Comparison of ENCODE assay signal across 8 cellular contexts in genomic region chr5:108727639-108728565, GRCh38. TPM values are rescaled to one million over a fixed set of nuclear protein-coding genes. Genes with fewer than 3 reads are reported as not detected.
A peak's percentile ranks its signal among the peaks of the same experiment; 100 is the strongest.
DNase-seq lines count a peak whose midpoint lies in the region; ATAC-seq and TF ChIP-seq lines count a peak whose summit lies in the region.

No MANE protein-coding gene starts in this region.

- H3K4me3 ChIP-seq in body of pancreas (peak overlapping the region; percentile 46 to 56), rectal smooth muscle tissue (ENCODE audit: low read length) (peak overlapping the region; percentile 94)

- TF ChIP-seq POLR2A in body of pancreas (IDR thresholded peaks at IDR 0.05) = peak; percentile 87 to 95 (median 94)

- H3K9me3 ChIP-seq in body of pancreas = no peaks in the 10 kb centered on the region

- DNase-seq in NCI-H1417 (lab: John Stamatoyannopoulos, UW) (peak; percentile 26 to 89 (median 36)), NCI-H1417 treated with DMSO at 0.1 percent for 48 hours (lab: John Stamatoyannopoulos, UW) (no peak), NCI-H187 (lab: John Stamatoyannopoulos, UW) (peak; percentile 52 to 72), T-helper 9 cell (peak; percentile 21), body of pancreas (peak; percentile 91 to 94 (median 93)), hippocampal formation (lab: John Stamatoyannopoulos, UW) (peak; percentile 78 to 85)

- intact Hi-C loops in body of pancreas (cut with DNase I) = no loop called here

- H3K36me3 ChIP-seq in body of pancreas (replicated peaks in 1 of 2; ENCODE audit: insufficient read depth in 1 of 2, low read depth in 2 of 2) (no peaks in the 10 kb centered on the region), rectal smooth muscle tissue (ENCODE audit: control insufficient read depth, insufficient read depth, low read length) (no peaks in the 10 kb centered on the region)

- H3K27ac ChIP-seq in body of pancreas (peak overlapping the region; percentile 85 to 94 (median 90)), rectal smooth muscle tissue (ENCODE audit: low read depth, low read length) (peak overlapping the region; percentile 90)

- peak overlapping the region; percentile 88 for H3K9ac ChIP-seq in rectal smooth muscle tissue (ENCODE audit: low read length)

- TF ChIP-seq CTCF in body of pancreas (IDR thresholded peaks at IDR 0.05) = peak in 1 of 7 experiments; percentile 9

- H3K4me1 ChIP-seq in body of pancreas (peaks cover 19% of the 10 kb centered on the region), rectal smooth muscle tissue (ENCODE audit: control insufficient read depth, insufficient read depth, low read length) (peaks cover 3% of the 10 kb centered on the region)

- 0% methylated on average over 46 of the region's 61 CpGs for WGBS in body of pancreas, 2 donors

- no peaks in the 10 kb centered on the region for H3K27me3 ChIP-seq in body of pancreas
- H3K27me3 ChIP-seq in rectal smooth muscle tissue (ENCODE audit: control insufficient read depth, insufficient read depth, low read length) = no peaks in the 10 kb centered on the region

- ATAC-seq in HG02884 (IDR thresholded peaks at IDR 0.05; ENCODE audit: unreplicated experiment) (peak; percentile 65), body of pancreas (peak; percentile 99)

RNA-seq across cellular contexts. Expression of gene FER, which starts 19.8 kb away (rescaled TPM):
- 10 to 100 TPM in 1 of 2 donors, 1 to 10 TPM in 1; 7.9 to 13.2 TPM for total RNA-seq in body of pancreas
